In genomic region chr19:2032296-2032941, GRCh38 we compare ENCODE assay signal across 8 cellular contexts. TPM values are rescaled to one million over a fixed set of nuclear protein-coding genes. Genes with fewer than 3 reads are reported as not detected.
DNase-seq lines count a peak whose midpoint lies in the region; ATAC-seq and TF ChIP-seq lines count a peak whose summit lies in the region.

No MANE protein-coding gene starts in this region.

- H3K4me1 ChIP-seq in SK-N-SH (ENCODE audit: control insufficient read depth in 1 of 2, insufficient read depth in 2 of 2, low read depth in 1 of 2, low read length in 1 of 2): peaks cover 10 to 23% of the 10 kb centered on the region in 2 experiments; a peak in 3 of 4 replicates

- DNase-seq in DMS 273 (lab: John Stamatoyannopoulos, UW; ENCODE audit: unreplicated experiment): peak; percentile 96
- DNase-seq in LoVo (ENCODE audit: low spot score): peak; percentile 81
- peak; percentile 91 for DNase-seq in SK-N-SH
- DNase-seq in cerebellar nuclear complex (lab: John Stamatoyannopoulos, UW): peak; percentile 92 to 95
- DNase-seq in kidney tubule cell (ENCODE audit: low spot score): peak; percentile 94
- DNase-seq in stimulated activated effector memory CD8-positive, alpha-beta T cell treated with anti-CD3 and anti-CD28 coated beads, Interleukin-12 subunit alpha, Interleukin-12 subunit beta, amount 100 ng/mL, for 72 hours (ENCODE audit: low spot score in 2 of 2): peak in 1 of 2 donors; percentile 72
- no peak for DNase-seq in WERI-Rb-1

- H3K36me3 Mint-ChIP-seq in stimulated activated effector memory CD8-positive, alpha-beta T cell treated with anti-CD3 and anti-CD28 coated beads, Interleukin-12 subunit alpha, Interleukin-12 subunit beta, amount 100 ng/mL, for 72 hours: peaks cover 28% of the 10 kb centered on the region

- H3K36me3 ChIP-seq in SK-N-SH (replicated peaks in 1 of 2; ENCODE audit: control insufficient read depth in 1 of 2, insufficient read depth in 2 of 2, low read length in 1 of 2) (no peaks in the 10 kb centered on the region), WERI-Rb-1 (no peaks in the 10 kb centered on the region)

- WGBS in SK-N-SH (ENCODE audit: low lambda C conversion rate): 15% methylated on average over 19 of the region's 19 CpGs

- peak overlapping the region; percentile 55 to 95 for H3K27ac ChIP-seq in SK-N-SH (ENCODE audit: low read depth in 2 of 2, low read length in 1 of 2)
- H3K27ac ChIP-seq in WERI-Rb-1: no peak overlapping the region

- ATAC-seq in stimulated activated effector memory CD8-positive, alpha-beta T cell treated with anti-CD3 and anti-CD28 coated beads, Interleukin-12 subunit alpha, Interleukin-12 subunit beta, amount 100 ng/mL, for 72 hours: peak; percentile 70
- no peak for ATAC-seq in GM18867 (IDR thresholded peaks at IDR 0.05; ENCODE audit: unreplicated experiment)

- H4K20me1 ChIP-seq in SK-N-SH (ENCODE audit: insufficient read depth): no peaks in the 10 kb centered on the region

- H3K9me3 ChIP-seq in SK-N-SH (no peaks in the 10 kb centered on the region), WERI-Rb-1 (ENCODE audit: severe bottlenecking) (peaks cover 7% of the 10 kb centered on the region)

- H3K27me3 ChIP-seq in SK-N-SH (ENCODE audit: insufficient read depth): no peaks in the 10 kb centered on the region
- H3K27me3 ChIP-seq in WERI-Rb-1 (ENCODE audit: insufficient read depth, low read depth, severe bottlenecking): no peaks in the 10 kb centered on the region

- H3K4me2 ChIP-seq in SK-N-SH: peak overlapping the region; percentile 74

- H3K4me1 Mint-ChIP-seq in stimulated activated effector memory CD8-positive, alpha-beta T cell treated with anti-CD3 and anti-CD28 coated beads, Interleukin-12 subunit alpha, Interleukin-12 subunit beta, amount 100 ng/mL, for 72 hours: peaks cover 28% of the 10 kb centered on the region

- H2AFZ ChIP-seq in SK-N-SH (ENCODE audit: low read depth): peak overlapping the region; percentile 69; the same call in 1 of the 2 replicates

- H3K4me3 ChIP-seq in SK-N-SH (ENCODE audit: low read depth in 2 of 2, low read length in 1 of 2): no peak overlapping the region
- no peak overlapping the region for H3K4me3 ChIP-seq in WERI-Rb-1 (ENCODE audit: low read depth, low read length)

- peak overlapping the region; percentile 93 for H3K27ac Mint-ChIP-seq in stimulated activated effector memory CD8-positive, alpha-beta T cell treated with anti-CD3 and anti-CD28 coated beads, Interleukin-12 subunit alpha, Interleukin-12 subunit beta, amount 100 ng/mL, for 72 hours

- CTCF ChIA-PET in SK-N-SH (lab: Yijun Ruan, JAX): interaction anchor here (0.9 to 2.5 kb wide), 7 partner anchors 10 to 65 kb away, joined by 3 to 15 read pairs (median 4); partner anchors contain the start of gene MOB3A

- POLR2A ChIA-PET in SK-N-SH (lab: Yijun Ruan, JAX): interaction anchor here (0.6 to 1.9 kb wide), 7 partner anchors 9 to 50 kb away, joined by 3 to 13 read pairs (median 3); no protein-coding TSS in a partner anchor

- TF ChIP-seq EP300 in SK-N-SH (IDR thresholded peaks at IDR 0.05; ENCODE audit: borderline replicate concordance in 1 of 2, low read depth in 1 of 2, low read length in 1 of 2): peak; percentile 46 to 49; a peak in 3 of 4 replicates

- H3F3A ChIP-seq in SK-N-SH (replicated peaks; ENCODE audit: insufficient read depth): peaks cover 6% of the 10 kb centered on the region

- TF ChIP-seq CTCF in SK-N-SH (IDR thresholded peaks at IDR 0.05): no peak
- no peak for TF ChIP-seq CTCF in WERI-Rb-1 (IDR thresholded peaks at IDR 0.05; ENCODE audit: low read depth, low read length)

- peaks cover 3% of the 10 kb centered on the region for H3K9me3 Mint-ChIP-seq in stimulated activated effector memory CD8-positive, alpha-beta T cell treated with anti-CD3 and anti-CD28 coated beads, Interleukin-12 subunit alpha, Interleukin-12 subunit beta, amount 100 ng/mL, for 72 hours

- H3K9me2 ChIP-seq in SK-N-SH: no peaks in the 10 kb centered on the region

- H3K79me2 ChIP-seq in SK-N-SH (ENCODE audit: insufficient read depth): no peaks in the 10 kb centered on the region

- peak overlapping the region; percentile 40; the same call in 1 of the 2 replicates for H3K9ac ChIP-seq in SK-N-SH

- peak; percentile 19; the same call in 1 of the 2 replicates for TF ChIP-seq RAD21 in SK-N-SH (IDR thresholded peaks at IDR 0.05; ENCODE audit: low read length)

- peak overlapping the region; percentile 74 for H3K4me3 Mint-ChIP-seq in stimulated activated effector memory CD8-positive, alpha-beta T cell treated with anti-CD3 and anti-CD28 coated beads, Interleukin-12 subunit alpha, Interleukin-12 subunit beta, amount 100 ng/mL, for 72 hours

TF ChIP-seq in SK-N-SH, 30 proteins besides CTCF, POLR2A, EP300 and RAD21 (continues in another document):
- peak; percentile 70 for TF ChIP-seq MXI1 (IDR thresholded peaks at IDR 0.05; ENCODE audit: low read depth, low read length)
- no peak for TF ChIP-seq USF2 (IDR thresholded peaks at IDR 0.05; ENCODE audit: borderline replicate concordance, low read depth, low read length)
- no peak for TF ChIP-seq GABPA (IDR thresholded peaks at IDR 0.05; ENCODE audit: low read depth)
- TF ChIP-seq REST (IDR thresholded peaks at IDR 0.05; ENCODE audit: low read depth, low read length): 0 out of 2 replicates have a peak, but pooled peaks have one; percentile 7
- no peak; the same call in 1 of the 2 replicates for TF ChIP-seq FOSL2 (IDR thresholded peaks at IDR 0.05; ENCODE audit: borderline replicate concordance, low read depth)
- TF ChIP-seq RCOR1 (IDR thresholded peaks at IDR 0.05; ENCODE audit: low read length): peak; percentile 23; the same call in 1 of the 2 replicates
- no peak for TF ChIP-seq NRF1 (IDR thresholded peaks at IDR 0.05; ENCODE audit: low read depth, low read length)
- no peak for TF ChIP-seq EZH2phosphoT487 (IDR thresholded peaks at IDR 0.05; ENCODE audit: borderline replicate concordance, low read depth)
- TF ChIP-seq JUND (IDR thresholded peaks at IDR 0.05): no peak
- peak; percentile 99 for TF ChIP-seq RXRA (IDR thresholded peaks at IDR 0.05; ENCODE audit: borderline replicate concordance, low read depth)
- TF ChIP-seq GATA2 (CRISPR knock-in tag; IDR thresholded peaks at IDR 0.05): no peak
- no peak for TF ChIP-seq YY1 (IDR thresholded peaks at IDR 0.05; ENCODE audit: low read depth)
- no peak for TF ChIP-seq MEF2A (IDR thresholded peaks at IDR 0.05; ENCODE audit: borderline replicate concordance, low read depth)
- peak; percentile 78 for TF ChIP-seq RFX5 (IDR thresholded peaks at IDR 0.05; ENCODE audit: low read length)
- TF ChIP-seq FOXM1 (IDR thresholded peaks at IDR 0.05; ENCODE audit: low read depth): no peak
- TF ChIP-seq NFIC (IDR thresholded peaks at IDR 0.05; ENCODE audit: borderline replicate concordance): peak; percentile 93
- no peak for TF ChIP-seq FOXJ3 (CRISPR knock-in tag; IDR thresholded peaks at IDR 0.05)
- no peak; the same call in 1 of the 2 replicates for TF ChIP-seq MAX (IDR thresholded peaks at IDR 0.05; ENCODE audit: low read depth)
- TF ChIP-seq POLR2AphosphoS5 (IDR thresholded peaks at IDR 0.05; ENCODE audit: low read depth, low read length): peak; percentile 59; the same call in 1 of the 2 replicates
- TF ChIP-seq ELF1 (IDR thresholded peaks at IDR 0.05): peak; percentile 62; the same call in 1 of the 2 replicates

RNA-seq across cellular contexts. Expression of gene BTBD2, which starts 16.9 kb away (rescaled TPM):
- polyA plus RNA-seq in SK-N-SH (2012; rRNA removed): 54.4 and 66.8 TPM in 2 replicates
- 21.2 and 45.9 TPM in 2 replicates for polyA plus RNA-seq in SK-N-SH (2012; cell fraction: cytosol; rRNA removed)
- 64.3 and 71.6 TPM in 2 replicates for polyA plus RNA-seq in SK-N-SH (2012; cell fraction: nucleus; rRNA removed)

RNA-seq across cellular contexts. Expression of gene MKNK2, which starts 18.6 kb away (rescaled TPM):
- polyA plus RNA-seq in SK-N-SH (2012; rRNA removed): 58.9 and 65.4 TPM in 2 replicates
- polyA plus RNA-seq in SK-N-SH (2012; cell fraction: cytosol; rRNA removed): 32.5 and 45.8 TPM in 2 replicates
- polyA plus RNA-seq in SK-N-SH (2012; cell fraction: nucleus; rRNA removed): 109 and 141 TPM in 2 replicates
